Comparison of ENCODE assay signal across 28 cellular contexts in the genomic region with DNA sequence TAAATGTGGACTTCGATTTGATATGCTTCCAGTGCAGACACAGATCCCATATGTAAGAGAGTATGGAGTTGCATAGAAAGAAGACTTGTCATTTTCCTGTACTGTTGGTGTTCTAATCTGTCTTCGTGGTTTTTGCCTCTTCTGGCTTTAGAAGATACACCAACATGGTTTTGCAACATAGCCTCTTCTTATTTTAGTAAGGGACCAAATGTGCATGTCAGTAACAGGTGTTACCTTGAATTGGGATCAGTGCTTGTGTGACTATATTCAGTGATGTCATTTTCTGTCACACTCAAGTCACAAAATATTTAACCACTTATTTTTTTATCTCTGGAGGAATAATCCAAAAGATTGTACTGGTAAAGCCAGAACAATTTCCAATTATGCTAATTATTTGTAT.
"Had no signal": no experiment of that assay in that cellular context is flagged by ENCODE, and none has a peak within 500 bp of the region (broad histone marks: within the 10 kb centered on the region; RNA-seq: fewer than 3 reads in every experiment).

No MANE protein-coding gene starts in this region.

- ATAC-seq: left colon; left lung; lower lobe of right lung; natural killer cell; sciatic nerve; stimulated activated effector memory CD8-positive, alpha-beta T cell treated with anti-CD3 and anti-CD28 coated beads, Interleukin-12 subunit alpha, Interleukin-12 subunit beta, amount 100 ng/mL, for 72 hours; upper lobe of right lung had no signal

- H3K4me3 ChIP-seq: left lung, lower lobe of right lung, neural progenitor cell, right atrium auricular region, spleen, suprapubic skin, thoracic aorta, tibial artery, upper lobe of right lung had no signal

- H3K9ac ChIP-seq: neural progenitor cell, parathyroid adenoma had no signal

- H3K27me3 ChIP-seq: left lung, neural progenitor cell, neutrophil, right atrium auricular region, spleen, suprapubic skin, tibial artery, upper lobe of right lung had no signal

- H3K4me3 Mint-ChIP-seq: immature natural killer cell; naive B cell; nephron progenitor cell; neural progenitor cell; stimulated activated effector memory CD8-positive, alpha-beta T cell treated with anti-CD3 and anti-CD28 coated beads, Interleukin-12 subunit alpha, Interleukin-12 subunit beta, amount 100 ng/mL, for 72 hours; stimulated activated naive CD8-positive, alpha-beta T cell treated with anti-CD3 and anti-CD28 coated beads, Interleukin-15, Interleukin-2, amounts not matched to agents 100 ng/mL and 50 ng/mL, for 24 hours had no signal

- DNase-seq: hypothalamus; immature natural killer cell; kidney; left colon; left lung; lower lobe of right lung; mammary epithelial cell; mesenchymal stem cell; naive B cell; natural killer cell; nephron progenitor cell; occipital lobe; small intestine; stimulated activated CD4-positive, alpha-beta T cell treated with anti-CD3 and anti-CD28 coated beads, Interleukin-4, amount 100 ng/mL, for 24 hours; stimulated activated naive CD4-positive, alpha-beta T cell; tibial artery; trophoblast cell; upper lobe of right lung had no signal

- H3K9me3 ChIP-seq: neutrophil had no signal

- H3K4me1 Mint-ChIP-seq: immature natural killer cell; naive B cell; nephron progenitor cell; neural progenitor cell; stimulated activated effector memory CD8-positive, alpha-beta T cell treated with anti-CD3 and anti-CD28 coated beads, Interleukin-12 subunit alpha, Interleukin-12 subunit beta, amount 100 ng/mL, for 72 hours had no signal

- H3K27me3 Mint-ChIP-seq: naive B cell; stimulated activated naive CD8-positive, alpha-beta T cell treated with anti-CD3 and anti-CD28 coated beads, Interleukin-15, Interleukin-2, amounts not matched to agents 100 ng/mL and 50 ng/mL, for 24 hours had no signal

- H3K27ac Mint-ChIP-seq: immature natural killer cell; naive B cell; natural killer cell; nephron progenitor cell; neural progenitor cell; stimulated activated effector memory CD8-positive, alpha-beta T cell treated with anti-CD3 and anti-CD28 coated beads, Interleukin-12 subunit alpha, Interleukin-12 subunit beta, amount 100 ng/mL, for 72 hours; stimulated activated naive CD8-positive, alpha-beta T cell treated with anti-CD3 and anti-CD28 coated beads, Interleukin-15, Interleukin-2, amounts not matched to agents 100 ng/mL and 50 ng/mL, for 24 hours had no signal

- H3K36me3 ChIP-seq: neutrophil had no signal

- H3K27ac ChIP-seq: left lung, lower lobe of right lung, neural progenitor cell, neutrophil, parathyroid adenoma, right atrium auricular region, spleen, suprapubic skin, thoracic aorta, tibial artery, upper lobe of right lung had no signal

- H3K4me1 ChIP-seq: left lung, lower lobe of right lung, neural progenitor cell, parathyroid adenoma, right atrium auricular region, spleen, suprapubic skin, tibial artery, upper lobe of right lung had no signal
